In genomic region chr11:30960387-30960992, GRCh38 we compare ENCODE assay signal across 8 cellular contexts.
A peak's percentile ranks its signal among the peaks of the same experiment; 100 is the strongest.
DNase-seq lines count a peak whose midpoint lies in the region; ATAC-seq and TF ChIP-seq lines count a peak whose summit lies in the region.

No MANE protein-coding gene starts in this region.

- H3K36me3 ChIP-seq in CD8-positive, alpha-beta T cell (ENCODE audit: insufficient read depth, low read length), result no peaks in the 10 kb centered on the region

- H3K4me1 Mint-ChIP-seq in chondrocyte (ENCODE audit: low read depth) (no peaks in the 10 kb centered on the region), osteocyte (ENCODE audit: unreplicated experiment) (no peaks in the 10 kb centered on the region)
- H3K4me1 Mint-ChIP-seq in CD8-positive, alpha-beta T cell (ENCODE audit: low read depth), result no peaks in the 10 kb centered on the region

- POLR2A ChIA-PET in CD8-positive, alpha-beta T cell (lab: Charles Lee), result no interaction called here

- TF ChIP-seq CTCF in chondrocyte (IDR thresholded peaks at IDR 0.05), result peak; percentile 82
- TF ChIP-seq CTCF in osteocyte (IDR thresholded peaks at IDR 0.05), result peak; percentile 56
- TF ChIP-seq CTCF in CD8-positive, alpha-beta T cell (IDR thresholded peaks at IDR 0.05), result no peak

- intact Hi-C loops in CD8-positive, alpha-beta T cell (cut with DNase I, micrococcal nuclease), result no loop called here

- no peaks in the 10 kb centered on the region for H3K9me3 ChIP-seq in CD8-positive, alpha-beta T cell (ENCODE audit: low read length)

- H3K27ac ChIP-seq in CD8-positive, alpha-beta T cell (ENCODE audit: low read depth, low read length), result no peak overlapping the region

- H3K4me1 ChIP-seq in CD8-positive, alpha-beta T cell (ENCODE audit: insufficient read depth, low read length), result no peaks in the 10 kb centered on the region

- H3K27me3 Mint-ChIP-seq in chondrocyte (ENCODE audit: low read depth) (peaks cover 25% of the 10 kb centered on the region), osteocyte (ENCODE audit: unreplicated experiment) (no peaks in the 10 kb centered on the region)
- H3K27me3 Mint-ChIP-seq in CD8-positive, alpha-beta T cell (ENCODE audit: low read depth), result no peaks in the 10 kb centered on the region

- no peaks in the 10 kb centered on the region for H3K27me3 ChIP-seq in CD8-positive, alpha-beta T cell (ENCODE audit: insufficient read depth, low read length)

- DNase-seq in SKM-1 treated with dmso at 0.1 percent for 144 hours (lab: John Stamatoyannopoulos, UW; ENCODE audit: unreplicated experiment) (peak; percentile 29), SKM-1 (lab: John Stamatoyannopoulos, UW; ENCODE audit: unreplicated experiment) (no peak), NCI-H345 treated with DMSO at 0.1 percent for 48 hours (lab: John Stamatoyannopoulos, UW; ENCODE audit: unreplicated experiment) (peak; percentile 15), chondrocyte (ENCODE audit: low spot score) (no peak), osteocyte (ENCODE audit: extremely low spot score, unreplicated experiment) (no peak)
- DNase-seq in CD8-positive, alpha-beta T cell, result no peak
- DNase-seq in activated CD4-positive, alpha-beta T cell treated with anti-CD3 and anti-CD28 coated beads for 48 hours, result no peak

- H3K4me3 Mint-ChIP-seq in chondrocyte (ENCODE audit: unreplicated experiment), result no peak overlapping the region
- no peak overlapping the region for H3K4me3 Mint-ChIP-seq in osteocyte (ENCODE audit: unreplicated experiment)
- H3K4me3 Mint-ChIP-seq in CD8-positive, alpha-beta T cell, result no peak overlapping the region

- H3K27ac Mint-ChIP-seq in chondrocyte (ENCODE audit: unreplicated experiment), result no peak overlapping the region
- H3K27ac Mint-ChIP-seq in osteocyte (ENCODE audit: unreplicated experiment), result no peak overlapping the region
- H3K27ac Mint-ChIP-seq in CD8-positive, alpha-beta T cell, result no peak overlapping the region

- no peak overlapping the region for H3K4me3 ChIP-seq in CD8-positive, alpha-beta T cell (ENCODE audit: low read depth, low read length)

- H3K36me3 Mint-ChIP-seq in chondrocyte (ENCODE audit: low read depth) (no peaks in the 10 kb centered on the region), osteocyte (ENCODE audit: unreplicated experiment) (no peaks in the 10 kb centered on the region)
- no peaks in the 10 kb centered on the region for H3K36me3 Mint-ChIP-seq in CD8-positive, alpha-beta T cell

- no peak for ATAC-seq in CD8-positive, alpha-beta T cell
- ATAC-seq in GM18909 (IDR thresholded peaks at IDR 0.05; ENCODE audit: poor library complexity, unreplicated experiment), result no peak

- CTCF ChIA-PET in CD8-positive, alpha-beta T cell (lab: Charles Lee), result interaction anchor here (0.6 kb wide), 1 partner anchor 1355 kb away, joined by 3 read pairs; no protein-coding TSS in a partner anchor

- H3K9me3 Mint-ChIP-seq in chondrocyte (ENCODE audit: low read depth) (no peaks in the 10 kb centered on the region), osteocyte (ENCODE audit: unreplicated experiment) (no peaks in the 10 kb centered on the region)
- peaks cover 5% of the 10 kb centered on the region for H3K9me3 Mint-ChIP-seq in CD8-positive, alpha-beta T cell

Comparison
In these comparisons a context has a peak if more than half of its experiments do, and no peak if none do; other contexts are left out.
1. DNase-seq: peak in SKM-1 treated with dmso at 0.1 percent for 144 hours (single experiment) and NCI-H345 treated with DMSO at 0.1 percent for 48 hours (single experiment); none in SKM-1 (single experiment), chondrocyte (single experiment), osteocyte (single experiment), CD8-positive, alpha-beta T cell (0 of 7) and activated CD4-positive, alpha-beta T cell treated with anti-CD3 and anti-CD28 coated beads for 48 hours (single experiment).